Comparison of ENCODE assay signal across 11 cellular contexts in the genomic region with DNA sequence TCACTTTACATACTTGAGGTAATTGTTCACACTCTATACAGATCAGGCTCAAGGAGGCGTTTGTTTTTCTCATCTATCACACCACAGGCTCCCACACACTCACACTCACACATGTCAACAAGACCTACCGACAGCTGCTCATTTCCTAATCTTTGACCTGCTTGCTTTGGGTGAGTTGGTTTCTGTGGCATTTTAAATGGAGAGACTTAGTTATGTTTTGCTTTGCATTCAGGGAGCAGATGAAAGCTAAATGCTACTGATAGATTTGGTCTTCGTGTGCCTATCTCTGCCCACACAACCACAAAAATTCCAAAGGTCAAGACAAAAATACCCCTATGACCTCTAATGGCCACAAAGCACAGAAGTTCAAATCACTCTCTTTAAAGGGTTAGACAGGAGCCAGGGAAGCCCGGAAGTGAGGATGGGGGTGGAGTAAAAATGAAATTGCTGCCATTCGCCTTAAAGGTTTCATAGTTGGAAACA.
DNase-seq lines count a peak whose midpoint lies in the region; ATAC-seq, FAIRE-seq and TF ChIP-seq lines count a peak whose summit lies in the region.
"Had no signal": no experiment of that assay in that cellular context is flagged by ENCODE, and none has a peak within 500 bp of the region (broad histone marks: within the 10 kb centered on the region; RNA-seq: fewer than 3 reads in every experiment).

No MANE protein-coding gene starts in this region.

- WGBS in K562 (ENCODE audit: insufficient coverage, low coverage, missing lambda C conversion rate): 4% methylated on average over 5 of the region's 5 CpGs
- 24 to 34% (median 31%) methylated on average over 5 of the region's 5 CpGs for WGBS in small intestine, 3 donors
- 30 to 44% methylated on average over 5 of the region's 5 CpGs for WGBS in transverse colon (ENCODE audit: low coverage in 1 of 2), 2 donors

- POLR2A ChIA-PET in K562 (lab: Yijun Ruan, JAX): interaction anchor here (1.1 kb wide), 1 partner anchor 20 kb away, joined by 4 read pairs; no protein-coding TSS in a partner anchor

- no TSS peak for BruUV-seq in K562 (replicated peaks; lab: Mats Ljungman, UMichigan)

- no peaks in the 10 kb centered on the region for H3K79me2 ChIP-seq in K562 (ENCODE audit: control insufficient read depth, insufficient read depth, low read length)

- DNase-seq in GM20000 (ENCODE audit: low spot score) (peak; percentile 23), K562 (ENCODE audit: extremely low read depth in 1 of 4, low spot score in 3 of 4) (no peak), small intestine (no peak), transverse colon (no peak), OCI-M2 (lab: John Stamatoyannopoulos, UW; ENCODE audit: unreplicated experiment) (no peak), H7 (no peak)
- DNase-seq: hippocampal formation, trophoblast cell had no signal

- TF ChIP-seq CTCF in GM20000 (IDR thresholded peaks at IDR 0.05; ENCODE audit: extremely low read depth, missing control alignments) (no peak), K562 (IDR thresholded peaks at IDR 0.05 in 2 of 3, conservative IDR thresholded peaks at IDR 0.05 in 1 of 3; ENCODE audit: insufficient read depth in 2 of 3, low read depth in 1 of 3, low read length in 3 of 3) (no peak), transverse colon (IDR thresholded peaks at IDR 0.05) (no peak)

- H3K27ac ChIP-seq in K562 (ENCODE audit: extremely low read depth, low read depth, low read length) (no peak overlapping the region), small intestine (ENCODE audit: low read depth in 1 of 2, low read length in 1 of 2) (no peak overlapping the region), transverse colon (no peak overlapping the region)
- H3K27ac ChIP-seq: right atrium auricular region had no signal

- intact Hi-C loops in K562 (cut with micrococcal nuclease) (no loop called here), transverse colon (cut with DNase I; ENCODE audit: low total_unique reads) (no loop called here)

- H3K36me3 ChIP-seq in K562 (ENCODE audit: control insufficient read depth, insufficient read depth, low read length) (no peaks in the 10 kb centered on the region), small intestine (ENCODE audit: control insufficient read depth in 2 of 2, insufficient read depth in 2 of 2, low read length in 2 of 2) (no peaks in the 10 kb centered on the region), transverse colon (no peaks in the 10 kb centered on the region), H7 (replicated peaks; ENCODE audit: control insufficient read depth, insufficient read depth, low read length) (no peaks in the 10 kb centered on the region)
- H3K36me3 ChIP-seq: right atrium auricular region had no signal

- no peak overlapping the region for H3K4me3 ChIP-seq in K562
- no peak overlapping the region for H3K4me3 ChIP-seq in small intestine (ENCODE audit: low read depth in 1 of 2, low read length in 2 of 2)
- H3K4me3 ChIP-seq in transverse colon: no peak overlapping the region
- no peak overlapping the region for H3K4me3 ChIP-seq in H7 (ENCODE audit: insufficient read depth, low read depth, low read length)
- H3K4me3 ChIP-seq: right atrium auricular region had no signal

- CTCF ChIA-PET in K562 (lab: Yijun Ruan, JAX; ENCODE audit: low intra/inter-chr PET ratio): no interaction called here

- ATAC-seq in GM18502 (IDR thresholded peaks at IDR 0.05; ENCODE audit: poor library complexity, unreplicated experiment) (peak; percentile 80), HG03354 (IDR thresholded peaks at IDR 0.05; ENCODE audit: poor library complexity, severe bottlenecking, unreplicated experiment) (peak; percentile 65), K562 (no peak)

- TF ChIP-seq EP300 in K562 (IDR thresholded peaks at IDR 0.05; ENCODE audit: low read length): no peak
- no peak for TF ChIP-seq EP300 in transverse colon (IDR thresholded peaks at IDR 0.05; ENCODE audit: low read depth)

- no peak for FAIRE-seq in K562 (lab: Jason Lieb, UNC)
- FAIRE-seq in small intestine (lab: Jason Lieb, UNC): no peak

- H3K9me3 ChIP-seq in K562 (replicated peaks; ENCODE audit: control insufficient read depth, insufficient read depth, low read depth, low read length) (no peaks in the 10 kb centered on the region), small intestine (ENCODE audit: control insufficient read depth, low read depth) (no peaks in the 10 kb centered on the region), transverse colon (no peaks in the 10 kb centered on the region)
- H3K9me3 ChIP-seq: right atrium auricular region had no signal

- H3K27me3 ChIP-seq in K562 (ENCODE audit: control insufficient read depth in 2 of 2, insufficient read depth in 2 of 2, low read length in 2 of 2) (no peaks in the 10 kb centered on the region), small intestine (ENCODE audit: control insufficient read depth in 2 of 2, insufficient read depth in 2 of 2, low read length in 2 of 2) (no peaks in the 10 kb centered on the region), transverse colon (peaks cover 3% of the 10 kb centered on the region), H7 (ENCODE audit: control insufficient read depth, insufficient read depth, low read length) (no peaks in the 10 kb centered on the region)
- H3K27me3 ChIP-seq: right atrium auricular region had no signal

- H3K9me1 ChIP-seq in K562 (ENCODE audit: control insufficient read depth, insufficient read depth, low read length): no peaks in the 10 kb centered on the region

- no peak overlapping the region for H3K9ac ChIP-seq in K562 (ENCODE audit: insufficient read depth in 1 of 2, low read depth in 2 of 2, low read length in 2 of 2)

- in situ Hi-C loops in K562 (cut with MboI) (no loop called here), transverse colon (cut with MboI; ENCODE audit: low pct_ligation_motif_present in 1 of 4, low pct_unique_long_range_greater_than_20kb in 1 of 4, low sequenced_read_pairs in 3 of 4) (no loop called here)

- no peak for TF ChIP-seq RAD21 in K562 (CRISPR knock-in tag; conservative IDR thresholded peaks at IDR 0.05 in 1 of 2, IDR thresholded peaks at IDR 0.05 in 1 of 2)

- no peak overlapping the region for H3K4me2 ChIP-seq in K562 (ENCODE audit: insufficient read depth, low read length)

- H3K4me1 ChIP-seq in K562 (replicated peaks in 1 of 2; ENCODE audit: control insufficient read depth in 2 of 2, insufficient read depth in 2 of 2, low read length in 2 of 2) (no peaks in the 10 kb centered on the region), small intestine (ENCODE audit: control insufficient read depth in 2 of 2, insufficient read depth in 1 of 2, low read depth in 1 of 2, low read length in 1 of 2) (no peaks in the 10 kb centered on the region), transverse colon (no peaks in the 10 kb centered on the region)
- H3K4me1 ChIP-seq: right atrium auricular region had no signal

- TF ChIP-seq POLR2A in K562 (conservative IDR thresholded peaks at IDR 0.05) (no peak), transverse colon (IDR thresholded peaks at IDR 0.05) (no peak)

- no peak overlapping the region for H2AFZ ChIP-seq in K562 (ENCODE audit: low read depth, low read length)

- no peaks in the 10 kb centered on the region for H4K20me1 ChIP-seq in K562 (replicated peaks; ENCODE audit: control insufficient read depth, insufficient read depth, low read length)

TF ChIP-seq in K562, 482 proteins besides CTCF, POLR2A, EP300 and RAD21:
- TF ChIP-seq ZNF785 (CRISPR knock-in tag; IDR thresholded peaks at IDR 0.05) (no peak), TEAD1 (CRISPR knock-in tag; IDR thresholded peaks at IDR 0.05) (peak in 1 of 2 experiments; percentile 88; a peak in 2 of 4 replicates), KDM1A (IDR thresholded peaks at IDR 0.05) (peak; percentile 89 to 94), TEAD4 (IDR thresholded peaks at IDR 0.05; ENCODE audit: low read length) (peak; percentile 67), TEAD4 (CRISPR knock-in tag; IDR thresholded peaks at IDR 0.05; ENCODE audit: borderline replicate concordance) (no peak), SMAD2 (IDR thresholded peaks at IDR 0.05; ENCODE audit: low read depth, low read length) (no peak), HDAC1 (IDR thresholded peaks at IDR 0.05) (peak in 1 of 2 experiments; percentile 32; a peak in 1 of 4 replicates), MBD2 (IDR thresholded peaks at IDR 0.05; ENCODE audit: borderline replicate concordance, low read depth) (no peak), TSC22D4 (tag; IDR thresholded peaks at IDR 0.05) (no peak), NCOA4 (IDR thresholded peaks at IDR 0.05; ENCODE audit: partially characterized antibody) (no peak), SOX6 (IDR thresholded peaks at IDR 0.05) (0 out of 2 replicates have a peak, but pooled peaks have one; percentile 27), RCOR1 (IDR thresholded peaks at IDR 0.05; ENCODE audit: borderline replicate concordance in 1 of 2, low read depth in 2 of 2, low read length in 2 of 2) (peak; percentile 38 to 83; a peak in 2 of 4 replicates), MYNN (IDR thresholded peaks at IDR 0.05) (no peak), MYNN (CRISPR knock-in tag; IDR thresholded peaks at IDR 0.05) (no peak), SP1 (CRISPR knock-in tag; IDR thresholded peaks at IDR 0.05) (no peak), ESRRA (IDR thresholded peaks at IDR 0.05; ENCODE audit: borderline replicate concordance, low read depth) (peak; percentile 35; the same call in 1 of the 2 replicates), SRSF9 (IDR thresholded peaks at IDR 0.05; ENCODE audit: borderline replicate concordance, low read depth, low read length) (no peak), CBFA2T3 (IDR thresholded peaks at IDR 0.05) (peak; percentile 50), SMARCC2 (IDR thresholded peaks at IDR 0.05; ENCODE audit: low read depth) (no peak), EGR1 (conservative IDR thresholded peaks at IDR 0.05) (peak; percentile 39; the same call in 1 of the 2 replicates), FOXJ3 (CRISPR knock-in tag; IDR thresholded peaks at IDR 0.05) (no peak), MYC (IDR thresholded peaks at IDR 0.05; ENCODE audit: low read depth, low read length) (no peak), MYC (CRISPR knock-in tag; IDR thresholded peaks at IDR 0.05; ENCODE audit: borderline replicate concordance, low read depth) (no peak)
- TF ChIP-seq, protein P1, sequence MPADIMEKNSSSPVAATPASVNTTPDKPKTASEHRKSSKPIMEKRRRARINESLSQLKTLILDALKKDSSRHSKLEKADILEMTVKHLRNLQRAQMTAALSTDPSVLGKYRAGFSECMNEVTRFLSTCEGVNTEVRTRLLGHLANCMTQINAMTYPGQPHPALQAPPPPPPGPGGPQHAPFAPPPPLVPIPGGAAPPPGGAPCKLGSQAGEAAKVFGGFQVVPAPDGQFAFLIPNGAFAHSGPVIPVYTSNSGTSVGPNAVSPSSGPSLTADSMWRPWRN (IDR thresholded peaks at IDR 0.05; ENCODE audit: low read depth): peak; percentile 86
